Comparison of ENCODE assay signal across 18 cellular contexts in genomic region chr16:19857593-19857992, GRCh38.
"Had no signal": no experiment of that assay in that cellular context is flagged by ENCODE, and none has a peak within 500 bp of the region (broad histone marks: within the 10 kb centered on the region; RNA-seq: fewer than 3 reads in every experiment).

No MANE protein-coding gene starts in this region.

- H3K36me3 ChIP-seq: thoracic aorta, upper lobe of right lung had no signal

- H3K4me3 ChIP-seq: psoas muscle, stomach, thoracic aorta, upper lobe of right lung had no signal

- DNase-seq: activated CD4-positive, alpha-beta T cell treated with anti-CD3 and anti-CD28 coated beads, Interleukin-2, amount 50 U/mL, for 1 hour; activated CD8-positive, alpha-beta memory T cell treated with anti-CD3 and anti-CD28 coated beads, Interleukin-2, amount 50 U/mL, for 4 hours; activated effector memory CD4-positive, alpha-beta T cell treated with Interleukin-2 at 50 U/mL for 16 hours; activated naive CD4-positive, alpha-beta T cell treated with anti-CD3 and anti-CD28 coated beads, Interleukin-2, amount 10 ng/mL, durations not matched to agents 7 days and 5 days; activated naive CD8-positive, alpha-beta T cell treated with anti-CD3 and anti-CD28 coated beads, Interleukin-2, amount 50 U/mL, for 24 hours; activated T-cell treated with anti-CD3 and anti-CD28 coated beads, Interleukin-2, amount 50 U/mL, for 4 hours; effector memory CD8-positive, alpha-beta T cell; foreskin fibroblast; left cardiac atrium; nephron progenitor cell; psoas muscle; stimulated activated CD4-positive, alpha-beta T cell treated with anti-CD3 and anti-CD28 coated beads, Interleukin-2, amount 100 ng/mL, for 48 hours; stomach; upper lobe of right lung had no signal

- H3K4me1 ChIP-seq: upper lobe of right lung had no signal

- H3K27ac Mint-ChIP-seq: activated naive CD4-positive, alpha-beta T cell treated with anti-CD3 and anti-CD28 coated beads, Interleukin-2, amount 10 ng/mL, durations not matched to agents 7 days and 5 days; activated naive CD8-positive, alpha-beta T cell treated with anti-CD3 and anti-CD28 coated beads, Interleukin-2, amount 50 U/mL, for 24 hours; effector memory CD8-positive, alpha-beta T cell; mesothelial cell of epicardium; nephron progenitor cell; T-helper 1 cell treated with Interleukin-12 subunit alpha and Interleukin-12 subunit beta and Interleukin-4 antibody, amounts not matched to agents 30 μg/mL and 1 μg/mL, for 36 hours had no signal

- H3K27me3 Mint-ChIP-seq: activated naive CD4-positive, alpha-beta T cell treated with anti-CD3 and anti-CD28 coated beads, Interleukin-2, amount 10 ng/mL, durations not matched to agents 7 days and 5 days; activated naive CD8-positive, alpha-beta T cell treated with anti-CD3 and anti-CD28 coated beads, Interleukin-2, amount 50 U/mL, for 24 hours had no signal

- H3K4me3 Mint-ChIP-seq: activated naive CD4-positive, alpha-beta T cell treated with anti-CD3 and anti-CD28 coated beads, Interleukin-2, amount 10 ng/mL, durations not matched to agents 7 days and 5 days; activated naive CD8-positive, alpha-beta T cell treated with anti-CD3 and anti-CD28 coated beads, Interleukin-2, amount 50 U/mL, for 24 hours; activated T-cell treated with anti-CD3 and anti-CD28 coated beads, Interleukin-2, amount 50 U/mL, for 4 hours; effector memory CD8-positive, alpha-beta T cell; mesothelial cell of epicardium; nephron progenitor cell; T-helper 1 cell treated with Interleukin-12 subunit alpha and Interleukin-12 subunit beta and Interleukin-4 antibody, amounts not matched to agents 30 μg/mL and 1 μg/mL, for 36 hours had no signal

- ATAC-seq: activated CD4-positive, CD25-positive, alpha-beta regulatory T cell treated with anti-CD3 and anti-CD28 coated beads, Interleukin-2, amount 50 U/mL, for 24 hours; activated naive CD8-positive, alpha-beta T cell treated with anti-CD3 and anti-CD28 coated beads, Interleukin-2, amount 50 U/mL, for 24 hours; activated T-cell treated with anti-CD3 and anti-CD28 coated beads, Interleukin-2, amount 50 U/mL, for 4 hours; effector memory CD8-positive, alpha-beta T cell; left cardiac atrium; psoas muscle; upper lobe of right lung had no signal

- H3K27ac ChIP-seq: stomach, thoracic aorta, upper lobe of right lung had no signal

- H3K9me3 Mint-ChIP-seq: activated naive CD4-positive, alpha-beta T cell treated with anti-CD3 and anti-CD28 coated beads, Interleukin-2, amount 10 ng/mL, durations not matched to agents 7 days and 5 days; activated naive CD8-positive, alpha-beta T cell treated with anti-CD3 and anti-CD28 coated beads, Interleukin-2, amount 50 U/mL, for 24 hours; activated T-cell treated with anti-CD3 and anti-CD28 coated beads, Interleukin-2, amount 50 U/mL, for 4 hours; effector memory CD8-positive, alpha-beta T cell; mesothelial cell of epicardium; nephron progenitor cell; T-helper 1 cell treated with Interleukin-12 subunit alpha and Interleukin-12 subunit beta and Interleukin-4 antibody, amounts not matched to agents 30 μg/mL and 1 μg/mL, for 36 hours had no signal

- H3K27me3 ChIP-seq: stomach, upper lobe of right lung had no signal

- H3K9me3 ChIP-seq: psoas muscle, stomach, thoracic aorta, upper lobe of right lung had no signal

- H3K4me1 Mint-ChIP-seq: activated naive CD4-positive, alpha-beta T cell treated with anti-CD3 and anti-CD28 coated beads, Interleukin-2, amount 10 ng/mL, durations not matched to agents 7 days and 5 days; activated naive CD8-positive, alpha-beta T cell treated with anti-CD3 and anti-CD28 coated beads, Interleukin-2, amount 50 U/mL, for 24 hours had no signal

- H3K36me3 Mint-ChIP-seq: activated naive CD4-positive, alpha-beta T cell treated with anti-CD3 and anti-CD28 coated beads, Interleukin-2, amount 10 ng/mL, durations not matched to agents 7 days and 5 days had no signal
